9 cellular contexts compared by ENCODE assay signal in genomic region chr4:142840516-142841123, GRCh38. TPM values are rescaled to one million over a fixed set of nuclear protein-coding genes. Genes with fewer than 3 reads are reported as not detected.
DNase-seq lines count a peak whose midpoint lies in the region; ATAC-seq, FAIRE-seq and TF ChIP-seq lines count a peak whose summit lies in the region.
"Had no signal": no experiment of that assay in that cellular context is flagged by ENCODE, and none has a peak within 500 bp of the region (broad histone marks: within the 10 kb centered on the region; RNA-seq: fewer than 3 reads in every experiment).

No MANE protein-coding gene starts in this region.

- FAIRE-seq in D721Med (lab: Jason Lieb, UNC): peak; percentile 6

- no peak overlapping the region for H3K4me3 Mint-ChIP-seq in immature natural killer cell
- H3K4me3 Mint-ChIP-seq: IgD-negative memory B cell had no signal

- no peak for ATAC-seq in GM19467 (IDR thresholded peaks at IDR 0.05; ENCODE audit: unreplicated experiment)

- peak; percentile 72 for TF ChIP-seq CTCF in D721Med (IDR thresholded peaks at IDR 0.05; ENCODE audit: insufficient read depth, missing control alignments)
- no peak for TF ChIP-seq CTCF in GM20000 (IDR thresholded peaks at IDR 0.05; ENCODE audit: extremely low read depth, missing control alignments)

- peaks cover 0 to 4% (median 0%) of the 10 kb centered on the region in 6 donors for H3K9me3 Mint-ChIP-seq in immature natural killer cell
- H3K9me3 Mint-ChIP-seq: IgD-negative memory B cell had no signal

- no peak overlapping the region for H3K27ac Mint-ChIP-seq in immature natural killer cell
- H3K27ac Mint-ChIP-seq: IgD-negative memory B cell had no signal

- no peaks in the 10 kb centered on the region for H3K36me3 Mint-ChIP-seq in immature natural killer cell
- H3K36me3 Mint-ChIP-seq: IgD-negative memory B cell had no signal

- peaks cover 8 to 15% (median 8%) of the 10 kb centered on the region in 3 donors for H3K27me3 Mint-ChIP-seq in immature natural killer cell (ENCODE audit: low read depth in 3 of 3)

- H3K4me1 Mint-ChIP-seq in immature natural killer cell: peaks cover 0 to 8% of the 10 kb centered on the region in 2 donors

- DNase-seq in D721Med (ENCODE audit: insufficient read length, low spot score): no peak
- peak; percentile 35 for DNase-seq in LHCN-M2 (ENCODE audit: low read depth)
- DNase-seq in amniotic epithelial cell (ENCODE audit: low read depth): peak; percentile 51
- peak; percentile 60 for DNase-seq in left kidney (ENCODE audit: low read depth, low spot score)
- DNase-seq in iPS-NIHi11 (ENCODE audit: low spot score): no peak
- DNase-seq in GM20000 (ENCODE audit: low spot score): no peak
- no peak for DNase-seq in immature natural killer cell

RNA-seq across cellular contexts. Expression of gene INPP4B, which starts 5.5 kb away (rescaled TPM):
- total RNA-seq in LHCN-M2 (2014; rRNA removed): 17.2 and 23.0 TPM in 2 replicates
- polyA plus RNA-seq in LHCN-M2 (2012): 8.0 TPM
- 1 to 10 TPM in 2 of 3 donors, under 1 TPM in 1; 0.81 to 6.3 (median 6.2) TPM for polyA plus RNA-seq in immature natural killer cell

Comparison
In these comparisons a context has a peak if more than half of its experiments do, and no peak if none do; other contexts are left out.
1. DNase-seq: peak in LHCN-M2 (single experiment), amniotic epithelial cell (single experiment) and left kidney (single experiment); none in D721Med (single experiment), iPS-NIHi11 (single experiment), GM20000 (single experiment) and immature natural killer cell (0 of 3).